9 cellular contexts compared by ENCODE assay signal in genomic region chr6:167796668-167797031, GRCh38. TPM values are rescaled to one million over a fixed set of nuclear protein-coding genes. Genes with fewer than 3 reads are reported as not detected.
DNase-seq lines count a peak whose midpoint lies in the region; ATAC-seq and TF ChIP-seq lines count a peak whose summit lies in the region.
"Had no signal": no experiment of that assay in that cellular context is flagged by ENCODE, and none has a peak within 500 bp of the region (broad histone marks: within the 10 kb centered on the region; RNA-seq: fewer than 3 reads in every experiment).

No MANE protein-coding gene starts in this region.

- no peak for TF ChIP-seq POLR2A in thyroid gland (IDR thresholded peaks at IDR 0.05)

- H3K36me3 ChIP-seq in colonic mucosa: no peaks in the 10 kb centered on the region
- no peaks in the 10 kb centered on the region for H3K36me3 ChIP-seq in lung (ENCODE audit: control insufficient read depth in 2 of 2, insufficient read depth in 2 of 2, low read length in 2 of 2)
- no peaks in the 10 kb centered on the region for H3K36me3 ChIP-seq in thyroid gland

- ATAC-seq in lung (ENCODE audit: insufficient read depth, low FRiP score): peak; percentile 48

- intact Hi-C loops in colonic mucosa (cut with DNase I) (no loop called here), thyroid gland (cut with DNase I) (no loop called here)

- TF ChIP-seq CTCF in colonic mucosa (IDR thresholded peaks at IDR 0.05): no peak
- TF ChIP-seq CTCF in lung (IDR thresholded peaks at IDR 0.05; ENCODE audit: control extremely low read depth, extremely low read depth): no peak
- no peak for TF ChIP-seq CTCF in thyroid gland (IDR thresholded peaks at IDR 0.05)

- H3K4me1 ChIP-seq in colonic mucosa: no peaks in the 10 kb centered on the region
- H3K4me1 ChIP-seq in lung (ENCODE audit: control insufficient read depth in 2 of 2, insufficient read depth in 2 of 2, low read length in 2 of 2): peaks cover 0 to 5% of the 10 kb centered on the region in 2 donors
- peaks cover 9 to 10% of the 10 kb centered on the region in 2 donors for H3K4me1 ChIP-seq in thyroid gland

- H3K9me3 ChIP-seq in colonic mucosa (no peaks in the 10 kb centered on the region), lung (ENCODE audit: control insufficient read depth in 2 of 2, insufficient read depth in 1 of 2, low read length in 1 of 2) (no peaks in the 10 kb centered on the region), thyroid gland (no peaks in the 10 kb centered on the region)

- peak overlapping the region; percentile 44 for H3K4me3 ChIP-seq in colonic mucosa
- H3K4me3 ChIP-seq in lung: peak overlapping the region; percentile 5
- peak overlapping the region in 1 of 3 donors; percentile 23 for H3K4me3 ChIP-seq in thyroid gland (replicated peaks in 1 of 3)

- WGBS in lung, 2 donors: 19 to 38% methylated on average over 18 of the region's 18 CpGs
- 21 to 23% methylated on average over 15 to 18 of the region's 18 CpGs for WGBS in thyroid gland, 2 donors

- H3K27me3 ChIP-seq in colonic mucosa (no peaks in the 10 kb centered on the region), lung (ENCODE audit: control insufficient read depth, insufficient read depth) (no peaks in the 10 kb centered on the region), thyroid gland (no peaks in the 10 kb centered on the region)

- DNase-seq in DMS53 (lab: John Stamatoyannopoulos, UW) (peak; percentile 58), DMS53 treated with DMSO at 0.1 percent for 48 hours (lab: John Stamatoyannopoulos, UW; ENCODE audit: unreplicated experiment) (no peak), colonic mucosa (peak; percentile 71), lung (ENCODE audit: low spot score) (peak; percentile 29), thyroid gland (peak; percentile 27 to 59), NCI-H2029 (lab: John Stamatoyannopoulos, UW) (no peak), kidney tubule cell (ENCODE audit: low spot score) (no peak), SIG-M5 treated with dmso at 0.1 percent for 504 hours (lab: John Stamatoyannopoulos, UW; ENCODE audit: unreplicated experiment) (no peak)
- DNase-seq: 8988T had no signal

- H3K27ac ChIP-seq in colonic mucosa (peak overlapping the region; percentile 44), lung (ENCODE audit: low read depth in 1 of 2, low read length in 1 of 2) (peak overlapping the region in 1 of 2 donors; percentile 23), thyroid gland (peak overlapping the region in 1 of 3 donors; percentile 31)

- H3K9ac ChIP-seq in colonic mucosa (ENCODE audit: low read depth in 2 of 2, low read length in 2 of 2): peak overlapping the region; percentile 37 to 51

RNA-seq across cellular contexts. Expression of gene AFDN, which starts 30.1 kb away (rescaled TPM):
- total RNA-seq in colonic mucosa: 100 to 1,000 TPM; 213 to 232 TPM
- 100 to 1,000 TPM; 185 to 407 TPM for total RNA-seq in lung
- 10 to 100 TPM; 47.6 to 49.8 TPM for polyA plus RNA-seq in lung
- 100 to 1,000 TPM; 196 to 311 (median 224) TPM for total RNA-seq in thyroid gland

Comparison
In these comparisons a context has a peak if more than half of its experiments do, and no peak if none do; other contexts are left out.
1. DNase-seq: peak in DMS53 (single experiment), colonic mucosa (single experiment), lung (single experiment) and thyroid gland (2 of 2); none in DMS53 treated with DMSO at 0.1 percent for 48 hours (single experiment), NCI-H2029 (single experiment), kidney tubule cell (single experiment) and SIG-M5 treated with dmso at 0.1 percent for 504 hours (single experiment).